Comparison of ENCODE assay signal across 21 cellular contexts in genomic region chr4:95107635-95108034, GRCh38.
DNase-seq lines count a peak whose midpoint lies in the region; ATAC-seq and TF ChIP-seq lines count a peak whose summit lies in the region.
"Had no signal": no experiment of that assay in that cellular context is flagged by ENCODE, and none has a peak within 500 bp of the region (broad histone marks: within the 10 kb centered on the region; RNA-seq: fewer than 3 reads in every experiment).

No MANE protein-coding gene starts in this region.

- DNase-seq in COLO829 (ENCODE audit: low spot score) (peak; percentile 79), NCI-H226 (peak; percentile 12), choroid plexus epithelial cell (ENCODE audit: low read depth) (peak; percentile 76), mucosa of gallbladder (ENCODE audit: low spot score) (peak; percentile 84), CD1c-positive myeloid dendritic cell (ENCODE audit: extremely low spot score) (no peak), coronary artery (ENCODE audit: low spot score) (no peak)
- DNase-seq: activated CD4-positive, CD25-positive, alpha-beta regulatory T cell; amniotic stem cell; C1 segment of cervical spinal cord; cortex of kidney; DMS53; erythroblast; hypothalamus; mucosa of descending colon; NCI-H1092; NCI-H2171 treated with DMSO at 0.1 percent for 48 hours; nucleus accumbens had no signal

- H3K4me3 ChIP-seq in choroid plexus epithelial cell (ENCODE audit: low read depth, low read length) = no peak overlapping the region
- no peak overlapping the region for H3K4me3 ChIP-seq in coronary artery
- H3K4me3 ChIP-seq: mucosa of descending colon, smooth muscle cell had no signal

- ATAC-seq in GM18909 (IDR thresholded peaks at IDR 0.05; ENCODE audit: poor library complexity, unreplicated experiment) = no peak
- ATAC-seq in GM21423 (IDR thresholded peaks at IDR 0.05; ENCODE audit: unreplicated experiment) = no peak
- ATAC-seq: left colon, mucosa of descending colon had no signal

- TF ChIP-seq CTCF in choroid plexus epithelial cell (conservative IDR thresholded peaks at IDR 0.05; ENCODE audit: low read depth, low read length) (no peak), coronary artery (IDR thresholded peaks at IDR 0.05) (no peak)

- H3K27ac ChIP-seq in coronary artery = no peak overlapping the region

Comparison
In these comparisons a context has a peak if more than half of its experiments do, and no peak if none do; other contexts are left out.
1. DNase-seq: peak in COLO829 (single experiment), NCI-H226 (single experiment), choroid plexus epithelial cell (single experiment) and mucosa of gallbladder (single experiment); none in CD1c-positive myeloid dendritic cell (single experiment) and coronary artery (single experiment).